Comparison of ENCODE assay signal across 1 cellular context in genomic region chr2:151826737-151827157, GRCh38.
TF ChIP-seq lines count a peak whose summit lies in the region.

No MANE protein-coding gene starts in this region.

TF ChIP-seq in GM23338, 12 proteins besides CTCF, POLR2A, EP300 and RAD21 (continued from another document):
- no peak for TF ChIP-seq ZNF462 (CRISPR knock-in tag; IDR thresholded peaks at IDR 0.05)
- no peak for TF ChIP-seq STAT1 (IDR thresholded peaks at IDR 0.05; ENCODE audit: unreplicated experiment)
- TF ChIP-seq ZNF331 (CRISPR knock-in tag; IDR thresholded peaks at IDR 0.05; ENCODE audit: low read depth): no peak
- no peak for TF ChIP-seq EZH2 (IDR thresholded peaks at IDR 0.05; ENCODE audit: low read depth, unreplicated experiment)
- TF ChIP-seq, protein P1, sequence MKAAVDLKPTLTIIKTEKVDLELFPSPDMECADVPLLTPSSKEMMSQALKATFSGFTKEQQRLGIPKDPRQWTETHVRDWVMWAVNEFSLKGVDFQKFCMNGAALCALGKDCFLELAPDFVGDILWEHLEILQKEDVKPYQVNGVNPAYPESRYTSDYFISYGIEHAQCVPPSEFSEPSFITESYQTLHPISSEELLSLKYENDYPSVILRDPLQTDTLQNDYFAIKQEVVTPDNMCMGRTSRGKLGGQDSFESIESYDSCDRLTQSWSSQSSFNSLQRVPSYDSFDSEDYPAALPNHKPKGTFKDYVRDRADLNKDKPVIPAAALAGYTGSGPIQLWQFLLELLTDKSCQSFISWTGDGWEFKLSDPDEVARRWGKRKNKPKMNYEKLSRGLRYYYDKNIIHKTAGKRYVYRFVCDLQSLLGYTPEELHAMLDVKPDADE (IDR thresholded peaks at IDR 0.05): no peak
- TF ChIP-seq CREB1 (CRISPR knock-in tag; IDR thresholded peaks at IDR 0.05; ENCODE audit: low read depth): no peak
